In the genomic region with DNA sequence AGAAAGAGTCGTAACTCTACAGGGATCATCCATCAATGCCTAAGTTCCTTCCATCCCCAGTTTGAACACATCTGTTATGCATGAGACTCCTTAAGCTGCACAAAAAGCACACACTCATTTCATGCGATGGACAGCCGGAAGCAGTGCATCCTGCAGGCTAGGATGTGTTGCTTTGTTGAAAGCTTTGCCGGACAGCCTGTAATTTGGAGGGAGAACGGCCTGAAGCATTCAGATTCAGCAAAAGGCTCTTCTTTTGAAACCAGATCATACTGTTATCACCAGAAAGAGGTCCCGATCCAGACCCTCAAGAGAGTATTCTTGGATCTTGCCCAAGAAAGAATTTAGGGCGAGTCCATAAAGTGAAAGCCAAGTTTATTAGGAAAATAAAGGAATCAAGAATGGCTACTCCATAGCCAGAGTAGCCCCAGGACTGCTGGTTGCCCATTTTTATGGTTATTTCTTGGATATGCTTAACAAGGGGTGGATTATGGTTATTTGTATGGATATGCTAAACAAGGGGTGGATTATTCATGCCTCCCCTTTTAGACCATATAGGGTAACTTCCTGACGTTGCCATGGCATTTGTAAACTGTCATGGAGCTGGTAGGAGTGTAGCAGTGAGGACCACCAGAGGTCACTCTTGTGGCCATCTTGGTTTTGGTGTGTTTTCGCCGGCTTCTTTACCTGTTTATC, we compare ENCODE assay signal across 1 cellular context.
TF ChIP-seq lines count a peak whose summit lies in the region.

No MANE protein-coding gene starts in this region.

TF ChIP-seq in K562, 482 proteins besides CTCF, POLR2A, EP300 and RAD21 (continued from another document):
- TF ChIP-seq, protein P1, sequence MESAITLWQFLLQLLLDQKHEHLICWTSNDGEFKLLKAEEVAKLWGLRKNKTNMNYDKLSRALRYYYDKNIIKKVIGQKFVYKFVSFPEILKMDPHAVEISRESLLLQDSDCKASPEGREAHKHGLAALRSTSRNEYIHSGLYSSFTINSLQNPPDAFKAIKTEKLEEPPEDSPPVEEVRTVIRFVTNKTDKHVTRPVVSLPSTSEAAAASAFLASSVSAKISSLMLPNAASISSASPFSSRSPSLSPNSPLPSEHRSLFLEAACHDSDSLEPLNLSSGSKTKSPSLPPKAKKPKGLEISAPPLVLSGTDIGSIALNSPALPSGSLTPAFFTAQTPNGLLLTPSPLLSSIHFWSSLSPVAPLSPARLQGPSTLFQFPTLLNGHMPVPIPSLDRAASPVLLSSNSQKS (CRISPR knock-in tag; IDR thresholded peaks at IDR 0.05), result no peak
